Comparison of ENCODE assay signal across 19 cellular contexts in genomic region chr11:66787934-66788758, GRCh38. TPM values are rescaled to one million over a fixed set of nuclear protein-coding genes. Genes with fewer than 3 reads are reported as not detected.
DNase-seq lines count a peak whose midpoint lies in the region; ATAC-seq and TF ChIP-seq lines count a peak whose summit lies in the region.
"Had no signal": no experiment of that assay in that cellular context is flagged by ENCODE, and none has a peak within 500 bp of the region (broad histone marks: within the 10 kb centered on the region; RNA-seq: fewer than 3 reads in every experiment).

No MANE protein-coding gene starts in this region.

- H4K5ac ChIP-seq in IMR-90 (ENCODE audit: low read depth, low read length), result no peak overlapping the region

- H2BK12ac ChIP-seq in neuronal stem cell (ENCODE audit: low read length), result no peak overlapping the region

- H4K91ac ChIP-seq in IMR-90 (ENCODE audit: insufficient read depth, low read depth, low read length) (no peak overlapping the region), neuronal stem cell (ENCODE audit: low read depth, low read length, poor library complexity) (no peak overlapping the region)

- no peak for TF ChIP-seq RAD21 in IMR-90 (IDR thresholded peaks at IDR 0.05; ENCODE audit: low read length)

- no peak overlapping the region for H3K23ac ChIP-seq in IMR-90 (ENCODE audit: low read depth, low read length)
- H3K23ac ChIP-seq in neuronal stem cell (ENCODE audit: low read depth, low read length, poor library complexity), result no peak overlapping the region

- ATAC-seq in IMR-90 (ENCODE audit: low read depth) (0 out of 2 replicates have a peak, but pooled peaks have one; percentile 35), gastroesophageal sphincter (peak; percentile 85), esophagus mucosa (no peak)
- ATAC-seq: A549 had no signal

- H2AK5ac ChIP-seq in IMR-90 (ENCODE audit: low read depth, low read length) (no peak overlapping the region), neuronal stem cell (ENCODE audit: low read depth, low read length) (no peak overlapping the region)

- POLR2A ChIA-PET in IMR-90 (lab: Charles Lee; ENCODE audit: unreplicated experiment), result interaction anchor here (0.5 kb wide), 1 partner anchor 110 kb away, joined by 3 read pairs; the partner anchor contains the start of gene RBM4B

- CTCF ChIA-PET in IMR-90 (lab: Yijun Ruan, JAX), result no interaction called here

- H3K79me1 ChIP-seq in IMR-90 (ENCODE audit: low read depth in 1 of 2, low read length in 2 of 2) (no peaks in the 10 kb centered on the region), neuronal stem cell (ENCODE audit: low read depth, low read length) (no peaks in the 10 kb centered on the region)

- intact Hi-C loops in IMR-90 (cut with micrococcal nuclease), result no loop called here
- intact Hi-C loops in posterior cingulate gyrus (cut with DNase I), result no loop called here

- no peaks in the 10 kb centered on the region for H3K27me3 ChIP-seq in IMR-90 (ENCODE audit: control insufficient read depth, insufficient read depth, low read length)
- H3K27me3 ChIP-seq in gastroesophageal sphincter, result no peaks in the 10 kb centered on the region
- no peaks in the 10 kb centered on the region for H3K27me3 ChIP-seq in neuronal stem cell (ENCODE audit: control insufficient read depth in 3 of 3, insufficient read depth in 3 of 3, low read depth in 1 of 3, low read length in 3 of 3)
- H3K27me3 ChIP-seq: BE2C had no signal

- H4K20me1 ChIP-seq in IMR-90 (ENCODE audit: insufficient read depth, low read length), result no peaks in the 10 kb centered on the region

- peak; percentile 13 for DNase-seq in IMR-90
- DNase-seq in amniotic epithelial cell (ENCODE audit: low read depth), result peak; percentile 60
- peak; percentile 25 for DNase-seq in retinal pigment epithelial cell (ENCODE audit: low read depth)
- no peak for DNase-seq in neuronal stem cell (ENCODE audit: low spot score)
- DNase-seq in posterior cingulate gyrus, result no peak
- DNase-seq in T-helper 2 cell, result no peak
- DNase-seq: BE2C; CD4-positive, CD25-positive, alpha-beta regulatory T cell; DMS79; NCI-H1694; NCI-H2081; NCI-H2171; NCI-H345; NCI-H524 treated with DMSO at 0.1 percent for 48 hours; Right ventricle myocardium superior had no signal

- dilution Hi-C loops in IMR-90 (cut with HindIII; ENCODE audit: low sequenced_read_pairs, unreplicated experiment), result no loop called here

- H2AK9ac ChIP-seq in IMR-90 (replicated peaks; ENCODE audit: low read depth, low read length, poor library complexity), result no peak overlapping the region

- no peak for TF ChIP-seq EP300 in gastroesophageal sphincter (IDR thresholded peaks at IDR 0.05)

- no peak for TF ChIP-seq POLR2A in IMR-90 (IDR thresholded peaks at IDR 0.05; ENCODE audit: low read depth, low read length)
- no peak for TF ChIP-seq POLR2A in gastroesophageal sphincter (IDR thresholded peaks at IDR 0.05)

- no TSS peak for BruUV-seq in IMR-90 (replicated peaks; lab: Mats Ljungman, UMichigan)

- H3K9ac ChIP-seq in IMR-90 (ENCODE audit: low read depth, low read length), result no peak overlapping the region
- no peak overlapping the region for H3K9ac ChIP-seq in neuronal stem cell (ENCODE audit: low read depth, low read length, poor library complexity)

- in situ Hi-C loops in IMR-90 (cut with MboI; ENCODE audit: low sequenced_read_pairs), result no loop called here

- no peak overlapping the region for H3K14ac ChIP-seq in IMR-90 (replicated peaks; ENCODE audit: low read depth, low read length)
- H3K14ac ChIP-seq in neuronal stem cell (ENCODE audit: low read length), result no peak overlapping the region

- no peak overlapping the region for H4K8ac ChIP-seq in IMR-90 (ENCODE audit: low read depth in 2 of 2, low read length in 2 of 2)
- no peak overlapping the region for H4K8ac ChIP-seq in neuronal stem cell (ENCODE audit: low read depth, low read length)

- peaks cover 2% of the 10 kb centered on the region for H3K9me1 ChIP-seq in IMR-90 (ENCODE audit: insufficient read depth, low read length)

- H2BK20ac ChIP-seq in IMR-90 (ENCODE audit: low read depth, low read length), result no peak overlapping the region

- H2BK5ac ChIP-seq in IMR-90 (ENCODE audit: low read depth, low read length, poor library complexity, severe bottlenecking) (no peak overlapping the region), neuronal stem cell (ENCODE audit: low read length) (no peak overlapping the region)

- H3K4me3 ChIP-seq in IMR-90 (ENCODE audit: insufficient read depth, low read depth, low read length) (no peak overlapping the region), gastroesophageal sphincter (no peak overlapping the region), retinal pigment epithelial cell (ENCODE audit: low read length) (no peak overlapping the region), neuronal stem cell (ENCODE audit: low read length in 2 of 2) (no peak overlapping the region)
- H3K4me3 ChIP-seq: A549 had no signal

- H3K4me2 ChIP-seq in IMR-90 (ENCODE audit: low read depth, low read length) (no peak overlapping the region; the same call in 1 of the 2 replicates), neuronal stem cell (ENCODE audit: insufficient read depth, low read length, poor library complexity, severe bottlenecking) (no peak overlapping the region)

- no CpG with 5 or more reads among the region's 3 CpGs for WGBS in IMR-90 (ENCODE audit: extremely low coverage in 2 of 2, insufficient read length in 1 of 2), 2 experiments
- whole genome bisulfite sequencing in gastroesophageal sphincter (ENCODE audit: low coverage in 1 of 2), 2 donors, result 10 to 32% methylated on average over 3 of the region's 3 CpGs
- WGBS in neuronal stem cell (ENCODE audit: extremely low coverage in 2 of 2, insufficient read length in 2 of 2, insufficient replicate concordance in 1 of 2), 2 donors, result no CpG with 5 or more reads among the region's 3 CpGs

- H2AFZ ChIP-seq in IMR-90 (replicated peaks; ENCODE audit: low read length, poor library complexity) (no peak overlapping the region), neuronal stem cell (ENCODE audit: low read length) (no peak overlapping the region)

- H3K4me1 ChIP-seq in IMR-90 (ENCODE audit: control insufficient read depth, insufficient read depth, low read length), result peaks cover 5% of the 10 kb centered on the region; the same call in 1 of the 2 replicates
- peaks cover 0 to 31% (median 5%) of the 10 kb centered on the region in 3 donors for H3K4me1 ChIP-seq in gastroesophageal sphincter
- H3K4me1 ChIP-seq in neuronal stem cell (ENCODE audit: control insufficient read depth in 2 of 2, insufficient read depth in 1 of 2, low read depth in 1 of 2, low read length in 2 of 2), result no peaks in the 10 kb centered on the region
- H3K4me1 ChIP-seq: BE2C had no signal

- no peaks in the 10 kb centered on the region for H3K9me3 ChIP-seq in IMR-90 (ENCODE audit: control insufficient read depth, insufficient read depth, low read length)
- no peaks in the 10 kb centered on the region for H3K9me3 ChIP-seq in gastroesophageal sphincter
- H3K9me3 ChIP-seq in neuronal stem cell (replicated peaks in 1 of 2; ENCODE audit: control insufficient read depth in 2 of 2, insufficient read depth in 1 of 2, low read depth in 1 of 2, low read length in 2 of 2), result no peaks in the 10 kb centered on the region
- H3K9me3 ChIP-seq: A549, BE2C had no signal

- H3K18ac ChIP-seq in IMR-90 (ENCODE audit: low read depth, low read length), result no peak overlapping the region
- H3K18ac ChIP-seq in neuronal stem cell (ENCODE audit: low read length), result no peak overlapping the region

- H2BK15ac ChIP-seq in IMR-90 (ENCODE audit: low read depth, low read length) (no peak overlapping the region), neuronal stem cell (ENCODE audit: low read length) (no peak overlapping the region)

- TF ChIP-seq CTCF in IMR-90 (conservative IDR thresholded peaks at IDR 0.05; ENCODE audit: low read depth, low read length), result no peak
- no peak for TF ChIP-seq CTCF in gastroesophageal sphincter (IDR thresholded peaks at IDR 0.05)
- TF ChIP-seq CTCF in retinal pigment epithelial cell (conservative IDR thresholded peaks at IDR 0.05; ENCODE audit: low read depth, low read length), result no peak

- H3K27ac ChIP-seq in IMR-90 (ENCODE audit: insufficient read depth, low read length), result no peak overlapping the region
- H3K27ac ChIP-seq in gastroesophageal sphincter, result peak overlapping the region; percentile 3 to 63 (median 34)
- no peak overlapping the region for H3K27ac ChIP-seq in neuronal stem cell (replicated peaks; ENCODE audit: low read length)
- H3K27ac ChIP-seq: A549 had no signal

- no peak overlapping the region for H2BK120ac ChIP-seq in IMR-90 (ENCODE audit: low read depth, low read length)
- no peak overlapping the region for H2BK120ac ChIP-seq in neuronal stem cell (ENCODE audit: low read depth, low read length)

- no peak overlapping the region for H3K4ac ChIP-seq in IMR-90 (ENCODE audit: low read depth, low read length)
- H3K4ac ChIP-seq in neuronal stem cell (ENCODE audit: low read length), result no peak overlapping the region

- H3K36me3 ChIP-seq in IMR-90 (ENCODE audit: control insufficient read depth, insufficient read depth, low read length), result no peaks in the 10 kb centered on the region
- H3K36me3 ChIP-seq in gastroesophageal sphincter, result no peaks in the 10 kb centered on the region
- peaks cover 0 to 17% of the 10 kb centered on the region in 2 donors for H3K36me3 ChIP-seq in neuronal stem cell (replicated peaks in 1 of 2; ENCODE audit: control insufficient read depth in 2 of 2, insufficient read depth in 2 of 2, low read length in 2 of 2)
- H3K36me3 ChIP-seq: BE2C had no signal

- no peak overlapping the region for H3K56ac ChIP-seq in IMR-90 (ENCODE audit: extremely low read depth, insufficient read depth, low read length)

TF ChIP-seq in IMR-90, 13 proteins besides CTCF, POLR2A, EP300 and RAD21 (continues in another document):
- no peak for TF ChIP-seq CHD1 (IDR thresholded peaks at IDR 0.05; ENCODE audit: low read depth, low read length)

RNA-seq across cellular contexts. Expression of gene RCE1, which starts 55.1 kb away (rescaled TPM):
- total RNA-seq in IMR-90 (2012; rRNA removed), result 5.6 and 6.6 TPM in 2 replicates
- 19.4 and 21.1 TPM in 2 replicates for polyA plus RNA-seq in IMR-90 (2012; rRNA removed)
- polyA plus RNA-seq in IMR-90 (2012; cell fraction: cytosol; rRNA removed), result 14.3 and 24.4 TPM in 2 replicates
- 41.3 and 99.0 TPM in 2 replicates for polyA plus RNA-seq in IMR-90 (2012; cell fraction: nucleus; rRNA removed; ENCODE audit: low replicate concordance)
- total RNA-seq in gastroesophageal sphincter, result 10 to 100 TPM in 3 of 4 donors, 1 to 10 TPM in 1; 9.5 to 14.8 (median 11.7) TPM
- 25.4 TPM for polyA plus RNA-seq in neuronal stem cell (2013, experiment 1 of 2)
- 23.9 TPM for polyA plus RNA-seq in neuronal stem cell (2013, experiment 2 of 2)
- total RNA-seq in esophagus mucosa, result 14.5 TPM

RNA-seq across cellular contexts. Expression of gene SPTBN2, which starts 59.1 kb away (rescaled TPM):
- total RNA-seq in IMR-90 (2012; rRNA removed) (0.18 and 0.56 TPM in 2 replicates), gastroesophageal sphincter (10 to 100 TPM in 1 of 4 donors, 1 to 10 TPM in 3; 1.8 to 19.5 (median 5.6) TPM), esophagus mucosa (138 TPM)
- polyA plus RNA-seq in IMR-90 (2012; rRNA removed), result 0.41 and 0.57 TPM in 2 replicates
- 0.49 and 0.61 TPM in 2 replicates for polyA plus RNA-seq in IMR-90 (2012; cell fraction: cytosol; rRNA removed)
- 1.4 and 2.6 TPM in 2 replicates for polyA plus RNA-seq in IMR-90 (2012; cell fraction: nucleus; rRNA removed; ENCODE audit: low replicate concordance)
- polyA plus RNA-seq in neuronal stem cell (2013, experiment 1 of 2), result 22.0 TPM
- 21.8 TPM for polyA plus RNA-seq in neuronal stem cell (2013, experiment 2 of 2)
- polyA plus RNA-seq: CD4-positive, CD25-positive, alpha-beta regulatory T cell; IgD-negative memory B cell had no signal

Comparison
In these comparisons a context has a peak if more than half of its experiments do, and no peak if none do; other contexts are left out.
1. DNase-seq: peak in IMR-90 (single experiment), amniotic epithelial cell (single experiment) and retinal pigment epithelial cell (single experiment); none in neuronal stem cell (single experiment), posterior cingulate gyrus (0 of 10) and T-helper 2 cell (0 of 5).
2. H3K27ac ChIP-seq: peak in gastroesophageal sphincter (4 of 4); none in IMR-90 (single experiment) and neuronal stem cell (single experiment).